In the genomic region with DNA sequence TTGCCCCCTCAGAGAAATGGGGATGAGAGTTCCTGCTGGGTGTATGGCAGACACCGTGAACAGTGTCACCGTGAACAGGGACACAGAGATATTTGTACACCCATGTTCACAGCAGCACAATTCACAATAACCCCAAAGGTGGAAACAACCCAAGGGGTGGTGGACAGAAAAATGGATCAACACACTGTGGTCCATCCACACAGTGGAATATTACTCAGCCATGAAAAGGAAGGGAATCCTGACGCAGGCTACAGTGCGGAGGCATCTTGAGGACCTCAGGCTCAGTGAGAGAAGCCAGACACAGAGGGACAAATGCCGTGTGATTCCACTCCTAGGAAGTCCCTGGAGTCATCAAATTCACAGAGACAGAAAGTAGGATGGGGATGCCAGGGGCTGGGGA, we compare ENCODE assay signal across 25 cellular contexts. TPM values are rescaled to one million over a fixed set of nuclear protein-coding genes. Genes with fewer than 3 reads are reported as not detected.
"Had no signal": no experiment of that assay in that cellular context is flagged by ENCODE, and none has a peak within 500 bp of the region (broad histone marks: within the 10 kb centered on the region; RNA-seq: fewer than 3 reads in every experiment).

No MANE protein-coding gene starts in this region.

- H3K36me3 ChIP-seq: right atrium auricular region, tibial artery had no signal

- H3K27ac Mint-ChIP-seq: endodermal cell; naive B cell; nephron; stimulated activated naive CD8-positive, alpha-beta T cell treated with anti-CD3 and anti-CD28 coated beads, Interleukin-15, Interleukin-2, amounts not matched to agents 100 ng/mL and 50 ng/mL, for 24 hours had no signal

- H3K9me3 Mint-ChIP-seq: endodermal cell; naive B cell; nephron; stimulated activated naive CD8-positive, alpha-beta T cell treated with anti-CD3 and anti-CD28 coated beads, Interleukin-15, Interleukin-2, amounts not matched to agents 100 ng/mL and 50 ng/mL, for 24 hours had no signal

- H3K4me1 ChIP-seq: right atrium auricular region, tibial artery had no signal

- H3K4me1 Mint-ChIP-seq: endodermal cell, nephron had no signal

- DNase-seq: effector CD4-positive, alpha-beta T cell; endodermal cell; foreskin melanocyte; kidney; left cardiac atrium; left ventricle myocardium superior; mesendoderm; naive B cell; posterior cingulate gyrus; small intestine; stimulated activated CD4-positive, alpha-beta T cell treated with anti-CD3 and anti-CD28 coated beads, Interleukin-2, amount 100 ng/mL, for 48 hours; tibial artery had no signal

- ATAC-seq: left cardiac atrium, left ventricle myocardium superior had no signal

- H3K36me3 Mint-ChIP-seq: naive B cell had no signal

- H3K9me3 ChIP-seq: neutrophil, right atrium auricular region, tibial artery had no signal

- H3K27ac ChIP-seq: coronary artery, hepatocyte, neutrophil, right atrium auricular region, tibial artery had no signal

- H3K4me3 ChIP-seq: coronary artery, hepatocyte, right atrium auricular region, tibial artery had no signal

- H3K27me3 Mint-ChIP-seq: stimulated activated naive CD8-positive, alpha-beta T cell treated with anti-CD3 and anti-CD28 coated beads, Interleukin-15, Interleukin-2, amounts not matched to agents 100 ng/mL and 50 ng/mL, for 24 hours had no signal

- H3K4me3 Mint-ChIP-seq: endodermal cell; naive B cell; nephron; stimulated activated naive CD8-positive, alpha-beta T cell treated with anti-CD3 and anti-CD28 coated beads, Interleukin-15, Interleukin-2, amounts not matched to agents 100 ng/mL and 50 ng/mL, for 24 hours had no signal

RNA-seq across cellular contexts. Expression of a gene that starts 7.6 kb away (rescaled TPM):
- total RNA-seq: dermis microvascular lymphatic vessel endothelial cell, endothelial cell of umbilical vein, left ventricle myocardium superior, lung microvascular endothelial cell, pulmonary artery endothelial cell had no signal

RNA-seq across cellular contexts. Expression of a gene that starts 38.3 kb away (rescaled TPM):
- total RNA-seq: chondrocyte, endodermal cell, osteocyte, temporal lobe had no signal
